Comparison of ENCODE assay signal across 9 cellular contexts in the genomic region with DNA sequence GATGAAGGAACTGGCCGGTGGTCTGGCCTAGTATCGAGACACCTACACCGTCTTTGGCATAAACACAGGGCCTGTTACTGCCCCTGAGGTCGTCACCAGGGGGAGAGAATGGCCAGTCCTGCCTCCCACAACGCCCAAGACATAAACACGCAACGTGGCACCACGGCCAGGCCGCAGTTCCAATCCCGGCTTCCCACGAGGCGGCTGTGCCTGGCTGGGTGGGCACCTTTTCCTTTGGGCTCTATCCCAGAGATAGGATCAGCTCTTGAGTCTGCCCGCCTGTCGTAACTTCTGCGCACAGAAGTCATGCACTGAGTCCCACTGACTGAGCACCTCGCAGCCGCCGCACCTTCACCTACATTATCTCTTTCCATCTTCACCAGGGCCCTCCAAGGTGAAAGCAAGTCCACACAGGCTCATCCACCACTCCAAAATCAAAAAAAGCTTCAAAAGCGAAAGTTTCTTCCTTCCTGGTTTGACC. TPM values are rescaled to one million over a fixed set of nuclear protein-coding genes. Genes with fewer than 3 reads are reported as not detected.
DNase-seq lines count a peak whose midpoint lies in the region; ATAC-seq and TF ChIP-seq lines count a peak whose summit lies in the region.
"Had no signal": no experiment of that assay in that cellular context is flagged by ENCODE, and none has a peak within 500 bp of the region (broad histone marks: within the 10 kb centered on the region; RNA-seq: fewer than 3 reads in every experiment).

No MANE protein-coding gene starts in this region.

- CTCF ChIA-PET in activated CD8-positive, alpha-beta memory T cell treated with anti-CD3 and anti-CD28 coated beads, Interleukin-2, amount 10 ng/mL, durations not matched to agents 7 days and 5 days (lab: Charles Lee), result interaction anchor here (1.1 to 1.9 kb wide), 4 partner anchors 97 to 168 kb away, joined by 3 to 6 read pairs (median 4); no protein-coding TSS in a partner anchor

- H3K36me3 ChIP-seq in left lung, result no peaks in the 10 kb centered on the region
- H3K36me3 ChIP-seq in thyroid gland, result no peaks in the 10 kb centered on the region

- H3K4me1 Mint-ChIP-seq in activated CD8-positive, alpha-beta memory T cell treated with anti-CD3 and anti-CD28 coated beads, Interleukin-2, amount 10 ng/mL, durations not matched to agents 7 days and 5 days, result peaks cover 45% of the 10 kb centered on the region

- peaks cover 3% of the 10 kb centered on the region for H3K9me3 Mint-ChIP-seq in activated CD8-positive, alpha-beta memory T cell treated with anti-CD3 and anti-CD28 coated beads, Interleukin-2, amount 10 ng/mL, durations not matched to agents 7 days and 5 days (ENCODE audit: low read depth)

- H3K27ac Mint-ChIP-seq in activated CD8-positive, alpha-beta memory T cell treated with anti-CD3 and anti-CD28 coated beads, Interleukin-2, amount 10 ng/mL, durations not matched to agents 7 days and 5 days, result peak overlapping the region; percentile 69

- H3K4me1 ChIP-seq in left lung, result peaks cover 20 to 58% of the 10 kb centered on the region in 2 donors
- peaks cover 26% of the 10 kb centered on the region in 2 donors for H3K4me1 ChIP-seq in thyroid gland

- H3K9me3 ChIP-seq in left lung, result no peaks in the 10 kb centered on the region
- no peaks in the 10 kb centered on the region for H3K9me3 ChIP-seq in thyroid gland

- no peak for TF ChIP-seq POLR2A in thyroid gland (IDR thresholded peaks at IDR 0.05)

- intact Hi-C loops in left lung (cut with DNase I) (no loop called here), thyroid gland (cut with DNase I) (no loop called here)

- 48 to 64% methylated on average over 16 to 18 of the region's 19 CpGs for WGBS in thyroid gland, 2 donors

- no peaks in the 10 kb centered on the region for H3K27me3 Mint-ChIP-seq in activated CD8-positive, alpha-beta memory T cell treated with anti-CD3 and anti-CD28 coated beads, Interleukin-2, amount 10 ng/mL, durations not matched to agents 7 days and 5 days

- ATAC-seq in activated CD8-positive, alpha-beta memory T cell treated with anti-CD3 and anti-CD28 coated beads, Interleukin-2, amount 10 ng/mL, durations not matched to agents 7 days and 5 days, result no peak
- ATAC-seq in left lung (no peak), HG03442 (IDR thresholded peaks at IDR 0.05; ENCODE audit: unreplicated experiment) (no peak), HG02884 (IDR thresholded peaks at IDR 0.05; ENCODE audit: unreplicated experiment) (no peak)

- no peak for DNase-seq in activated CD8-positive, alpha-beta memory T cell treated with anti-CD3 and anti-CD28 coated beads, Interleukin-2, amount 10 ng/mL, durations not matched to agents 7 days and 5 days
- no peak for DNase-seq in activated CD8-positive, alpha-beta memory T cell treated with anti-CD3 and anti-CD28 coated beads for 24 hours
- DNase-seq in astrocyte of the cerebellum (ENCODE audit: low read depth) (no peak), left lung (peak in 1 of 2 donors; percentile 71), thyroid gland (peak in 1 of 2 donors; percentile 12), DMS 273 (lab: John Stamatoyannopoulos, UW; ENCODE audit: unreplicated experiment) (no peak)
- DNase-seq: DMS53 had no signal

- TF ChIP-seq CTCF in astrocyte of the cerebellum (IDR thresholded peaks at IDR 0.05; ENCODE audit: low read depth, low read length, missing control alignments) (no peak), left lung (IDR thresholded peaks at IDR 0.05) (no peak), thyroid gland (IDR thresholded peaks at IDR 0.05) (no peak)

- peaks cover 0 to 24% of the 10 kb centered on the region in 2 donors for H3K27me3 ChIP-seq in left lung
- no peaks in the 10 kb centered on the region for H3K27me3 ChIP-seq in thyroid gland

- H3K36me3 Mint-ChIP-seq in activated CD8-positive, alpha-beta memory T cell treated with anti-CD3 and anti-CD28 coated beads, Interleukin-2, amount 10 ng/mL, durations not matched to agents 7 days and 5 days, result peaks cover 20% of the 10 kb centered on the region

- peak overlapping the region; percentile 74 for H3K4me3 Mint-ChIP-seq in activated CD8-positive, alpha-beta memory T cell treated with anti-CD3 and anti-CD28 coated beads, Interleukin-2, amount 10 ng/mL, durations not matched to agents 7 days and 5 days

- peak overlapping the region; percentile 62 for H3K4me3 ChIP-seq in astrocyte of the cerebellum (ENCODE audit: low read depth, low read length)
- peak overlapping the region; percentile 59 to 80 for H3K4me3 ChIP-seq in left lung
- peak overlapping the region; percentile 25 to 86 (median 79) for H3K4me3 ChIP-seq in thyroid gland (replicated peaks in 1 of 3)

- H3K27ac ChIP-seq in left lung (peak overlapping the region; percentile 79 to 80), thyroid gland (peak overlapping the region; percentile 26 to 69 (median 41))

- in situ Hi-C loops in astrocyte of the cerebellum (cut with HindIII; ENCODE audit: low sequenced_read_pairs), result no loop called here

RNA-seq across cellular contexts. Expression of a gene that starts 1.1 kb away (rescaled TPM):
- total RNA-seq in activated CD8-positive, alpha-beta memory T cell treated with anti-CD3 and anti-CD28 coated beads, Interleukin-2, amount 10 ng/mL, durations not matched to agents 7 days and 5 days, result 10 to 100 TPM; 21.6 to 23.8 TPM
- total RNA-seq in left lung (10 to 100 TPM; 24.8 to 41.6 TPM), thyroid gland (10 to 100 TPM in 2 of 4 donors, 1 to 10 TPM in 2; 9.0 to 20.1 (median 11.2) TPM)

RNA-seq across cellular contexts. Expression of a gene that starts 52.3 kb away (rescaled TPM):
- total RNA-seq in activated CD8-positive, alpha-beta memory T cell treated with anti-CD3 and anti-CD28 coated beads, Interleukin-2, amount 10 ng/mL, durations not matched to agents 7 days and 5 days, result not detected
- 10 to 100 TPM in 1 of 2 donors, 1 to 10 TPM in 1; 3.2 to 13.8 TPM for total RNA-seq in left lung
- 10 to 100 TPM in 3 of 4 donors, 1 to 10 TPM in 1; 6.7 to 31.7 (median 22.3) TPM for total RNA-seq in thyroid gland
